In genomic region chr1:120850531-120851421, GRCh38 we compare ENCODE assay signal across 8 cellular contexts. TPM values are rescaled to one million over a fixed set of nuclear protein-coding genes. Genes with fewer than 3 reads are reported as not detected.
DNase-seq lines count a peak whose midpoint lies in the region; ATAC-seq, FAIRE-seq and TF ChIP-seq lines count a peak whose summit lies in the region.
"Not testable (repeated sequence)": the region's sequence is repeated elsewhere in the genome, so short reads cannot be mapped to it uniquely, and the experiment has no call there.

No MANE protein-coding gene starts in this region.

- BruUV-seq in endothelial cell of umbilical vein (replicated peaks; lab: Mats Ljungman, UMichigan): TSS peak; percentile 99

- H3K4me3 ChIP-seq in Peyer's patch (peak overlapping the region in 2 of 4 donors; percentile 40 to 41), endothelial cell of umbilical vein (replicated peaks in 1 of 3; ENCODE audit: insufficient read depth in 1 of 3, low read depth in 1 of 3, low read length in 3 of 3) (peak overlapping the region in 1 of 3 experiments; percentile 12), mucosa of stomach (ENCODE audit: low read length) (peak overlapping the region; percentile 17)

- dilution Hi-C loops in endothelial cell of umbilical vein (cut with MboI; ENCODE audit: extremely low pct_ligation_motif_present, low sequenced_read_pairs): not testable (repeated sequence)

- POLR2A ChIA-PET in endothelial cell of umbilical vein (lab: Charles Lee): not testable (repeated sequence)

- not testable (repeated sequence) for H4K20me1 ChIP-seq in endothelial cell of umbilical vein (replicated peaks; ENCODE audit: control insufficient read depth, extremely low read depth, insufficient read depth, low read length)

- CTCF ChIA-PET in endothelial cell of umbilical vein (lab: Charles Lee): not testable (repeated sequence)

- not testable (repeated sequence) for TF ChIP-seq POLR2A in Peyer's patch (IDR thresholded peaks at IDR 0.05)
- peak; percentile 90 for TF ChIP-seq POLR2A in endothelial cell of umbilical vein (IDR thresholded peaks at IDR 0.05; ENCODE audit: low read depth, low read length)

- H3K27me3 ChIP-seq in Peyer's patch; endothelial cell of umbilical vein (ENCODE audit: control insufficient read depth in 2 of 2, insufficient read depth in 2 of 2, low read length in 2 of 2); mucosa of stomach (ENCODE audit: control insufficient read depth, insufficient read depth, low read length): not testable (repeated sequence)

- TF ChIP-seq CTCF in Peyer's patch (IDR thresholded peaks at IDR 0.05); endothelial cell of umbilical vein (IDR thresholded peaks at IDR 0.05; ENCODE audit: extremely low read depth in 1 of 2, insufficient read depth in 1 of 2, low read depth in 1 of 2, low read length in 2 of 2): not testable (repeated sequence)

- not testable (repeated sequence) for H3K9me3 ChIP-seq in KOPT-K1 (ENCODE audit: insufficient read depth, low read length, poor library complexity, severe bottlenecking); Peyer's patch; endothelial cell of umbilical vein (replicated peaks; ENCODE audit: control insufficient read depth, insufficient read depth, low read length); mucosa of stomach (ENCODE audit: control insufficient read depth, low read length)

- not testable (repeated sequence) for H3K9ac ChIP-seq in endothelial cell of umbilical vein (replicated peaks; ENCODE audit: extremely low read depth, insufficient read depth, low read length)
- peak overlapping the region; percentile 73 for H3K9ac ChIP-seq in mucosa of stomach (ENCODE audit: low read length)

- not testable (repeated sequence) for FAIRE-seq in endothelial cell of umbilical vein (lab: Jason Lieb, UNC)

- not testable (repeated sequence) for H3K79me2 ChIP-seq in endothelial cell of umbilical vein (ENCODE audit: control insufficient read depth, insufficient read depth, low read length)

- not testable (repeated sequence) for H3K4me2 ChIP-seq in endothelial cell of umbilical vein (ENCODE audit: insufficient read depth, low read length)

- H3K9me1 ChIP-seq in endothelial cell of umbilical vein (replicated peaks; ENCODE audit: control insufficient read depth, extremely low read depth, insufficient read depth, low read length): not testable (repeated sequence)

- not testable (repeated sequence) for H3K36me3 ChIP-seq in KOPT-K1 (ENCODE audit: insufficient read depth, low read length); Peyer's patch; endothelial cell of umbilical vein (ENCODE audit: control insufficient read depth in 2 of 2, extremely low read depth in 1 of 2, insufficient read depth in 2 of 2, low read length in 2 of 2); mucosa of stomach (ENCODE audit: control insufficient read depth, insufficient read depth, low read length)

- intact Hi-C loops in endothelial cell of umbilical vein (cut with micrococcal nuclease): not testable (repeated sequence)

- H2AFZ ChIP-seq in endothelial cell of umbilical vein (ENCODE audit: low read depth, low read length): not testable (repeated sequence)

- not testable (repeated sequence) for H3K4me1 ChIP-seq in Peyer's patch; endothelial cell of umbilical vein (ENCODE audit: control insufficient read depth, extremely low read depth, insufficient read depth, low read length); mucosa of stomach (ENCODE audit: control insufficient read depth, insufficient read depth, low read length)

- peak overlapping the region; percentile 83 for H3K27ac ChIP-seq in KOPT-K1 (ENCODE audit: low read depth, low read length, poor library complexity, severe bottlenecking)
- peak overlapping the region in 2 of 4 donors; percentile 82 to 83 for H3K27ac ChIP-seq in Peyer's patch
- not testable (repeated sequence) for H3K27ac ChIP-seq in endothelial cell of umbilical vein (ENCODE audit: insufficient read depth, low read depth, low read length)

- peak; percentile 81 for ATAC-seq in GM21576 (IDR thresholded peaks at IDR 0.05; ENCODE audit: unreplicated experiment)

- DNase-seq in DMS 273 (lab: John Stamatoyannopoulos, UW; ENCODE audit: unreplicated experiment) (peak; percentile 97), Peyer's patch (peak in 2 of 3 donors; percentile 73 to 88), activated T-cell treated with anti-CD3 and anti-CD28 coated beads for 4 hours (peak; percentile 55), endothelial cell of umbilical vein (ENCODE audit: low read depth, low spot score) (peak; percentile 84)
- DNase-seq in stimulated activated CD8-positive, alpha-beta memory T cell treated with anti-CD3 and anti-CD28 coated beads, Interleukin-15, amount 100 ng/mL, for 24 hours (ENCODE audit: low read depth): peak; percentile 26

TF ChIP-seq in endothelial cell of umbilical vein, 7 proteins besides CTCF, POLR2A, EP300 and RAD21:
- peak; percentile 65 for TF ChIP-seq POLR2AphosphoS5 (IDR thresholded peaks at IDR 0.05; ENCODE audit: insufficient read depth, low read depth, low read length)

RNA-seq across cellular contexts. Expression of gene PPIAL4A, which starts 38.8 kb away (rescaled TPM):
- not detected for total RNA-seq in Peyer's patch
- total RNA-seq in endothelial cell of umbilical vein: not detected in 2 replicates
- polyA plus RNA-seq in endothelial cell of umbilical vein: not detected in 2 replicates
- polyA plus RNA-seq in endothelial cell of umbilical vein (2011; cell fraction: cytosol; rRNA removed): not detected in 2 replicates
- polyA plus RNA-seq in endothelial cell of umbilical vein (2011; cell fraction: nucleus; rRNA removed): not detected in 2 replicates
- polyA plus RNA-seq in endothelial cell of umbilical vein (2012): not detected in 2 replicates
- polyA minus RNA-seq in endothelial cell of umbilical vein: not detected in 2 replicates
- not detected for polyA minus RNA-seq in endothelial cell of umbilical vein (2011; cell fraction: cytosol; rRNA and poly(A)+ RNA removed)
- not detected in 2 replicates for polyA minus RNA-seq in endothelial cell of umbilical vein (2011; cell fraction: nucleus; rRNA and poly(A)+ RNA removed)

Comparison
In these comparisons a context has a peak if more than half of its experiments do, and no peak if none do; other contexts are left out.
1. DNase-seq: peak in every context shown above with its lines; median percentile 97 in DMS 273; 84 in endothelial cell of umbilical vein; 80 in Peyer's patch; 55 in activated T-cell treated with anti-CD3 and anti-CD28 coated beads for 4 hours; 26 in stimulated activated CD8-positive, alpha-beta memory T cell treated with anti-CD3 and anti-CD28 coated beads, Interleukin-15, amount 100 ng/mL, for 24 hours.